ENCODE assay signal across 8 cellular contexts in the genomic region with DNA sequence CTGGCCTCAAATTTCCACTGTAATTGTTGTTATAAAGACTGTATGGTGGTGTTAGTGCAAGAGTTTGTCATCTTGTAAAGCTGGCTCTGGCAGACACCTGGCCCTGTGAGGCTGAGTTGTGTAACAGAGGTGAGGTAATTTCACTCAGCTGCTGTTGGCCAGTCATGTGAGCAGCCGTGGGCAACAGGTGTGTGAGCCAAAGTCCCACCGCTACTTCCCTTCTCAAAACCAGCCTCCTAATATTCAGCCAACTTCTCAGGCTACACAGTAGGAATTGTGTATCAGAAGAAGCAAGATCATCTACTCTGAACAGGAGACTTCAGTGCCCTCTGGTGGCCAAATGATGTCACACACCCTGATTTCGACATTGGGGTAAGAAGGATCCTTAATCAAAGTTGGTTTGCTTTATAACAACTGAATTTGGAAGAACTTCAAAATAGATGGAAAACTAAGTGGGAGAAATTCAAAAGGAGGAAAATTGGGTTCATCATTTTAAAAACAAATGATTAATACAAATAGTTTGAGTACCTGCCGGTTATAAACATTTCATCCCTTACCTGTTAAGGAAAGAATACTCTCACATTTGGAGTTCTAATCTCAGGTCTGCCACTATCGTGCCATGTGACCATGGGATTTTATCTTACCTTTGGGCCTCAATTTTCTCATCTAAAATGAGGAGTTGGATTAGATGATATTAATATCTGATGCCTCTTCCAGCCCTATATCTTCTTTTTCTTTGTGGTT. TPM values are rescaled to one million over a fixed set of nuclear protein-coding genes. Genes with fewer than 3 reads are reported as not detected.
DNase-seq lines count a peak whose midpoint lies in the region; ATAC-seq and TF ChIP-seq lines count a peak whose summit lies in the region.

No MANE protein-coding gene starts in this region.

- no peak overlapping the region for H3K27ac ChIP-seq in CD8-positive, alpha-beta memory T cell (ENCODE audit: low read depth, low read length)
- H3K27ac ChIP-seq in mesenchymal stem cell (ENCODE audit: low read length, poor library complexity, severe bottlenecking) = no peak overlapping the region

- H3K27ac Mint-ChIP-seq in CD8-positive, alpha-beta memory T cell = peak overlapping the region in 1 of 8 donors; percentile 10

- H2BK5ac ChIP-seq in mesenchymal stem cell (ENCODE audit: low read depth, low read length, poor library complexity, severe bottlenecking) = no peak overlapping the region

- peak; percentile 87 for TF ChIP-seq CTCF in HFF-Myc (IDR thresholded peaks at IDR 0.05; ENCODE audit: low read depth, low read length, missing control alignments)

- CTCF ChIA-PET in CD8-positive, alpha-beta memory T cell (lab: Charles Lee) = interaction anchor here (0.8 to 2.6 kb wide), 16 partner anchors 9 to 497 kb away, joined by 3 to 12 read pairs (median 4); a partner anchor contains a TSS

- no peak overlapping the region for H3K4ac ChIP-seq in mesenchymal stem cell (ENCODE audit: low read depth in 1 of 2, low read length in 2 of 2)

- peaks cover 4% of the 10 kb centered on the region for H3K79me1 ChIP-seq in mesenchymal stem cell (replicated peaks; ENCODE audit: low read length, poor library complexity, severe bottlenecking)

- peak overlapping the region; percentile 0 for H3K9ac ChIP-seq in mesenchymal stem cell (ENCODE audit: low read length)

- POLR2A ChIA-PET in CD8-positive, alpha-beta memory T cell (lab: Charles Lee) = interaction anchor here (0.5 to 1.1 kb wide), 2 partner anchors 111 to 132 kb away, joined by 3 read pairs; no protein-coding TSS in a partner anchor

- H3K23ac ChIP-seq in mesenchymal stem cell (ENCODE audit: low read length in 2 of 2) = no peak overlapping the region

- no peaks in the 10 kb centered on the region for H3K9me3 ChIP-seq in CD8-positive, alpha-beta memory T cell (ENCODE audit: low read length)
- no peaks in the 10 kb centered on the region for H3K9me3 ChIP-seq in mesenchymal stem cell (ENCODE audit: control insufficient read depth, low read length)

- WGBS in mesenchymal stem cell = 6% methylated on average over 1 of the region's 5 CpGs

- peaks cover 25% of the 10 kb centered on the region for H3K4me1 ChIP-seq in CD8-positive, alpha-beta memory T cell (ENCODE audit: insufficient read depth, low read length)
- H3K4me1 ChIP-seq in mesenchymal stem cell (ENCODE audit: control insufficient read depth, insufficient read depth, low read depth, low read length) = peaks cover 4% of the 10 kb centered on the region

- H3K4me3 Mint-ChIP-seq in CD8-positive, alpha-beta memory T cell = peak overlapping the region in 3 of 7 donors; percentile 24 to 62 (median 57)

- no peak overlapping the region for H2BK15ac ChIP-seq in mesenchymal stem cell (ENCODE audit: low read depth, poor library complexity, severe bottlenecking)

- H3K4me3 ChIP-seq in CD8-positive, alpha-beta memory T cell (ENCODE audit: low read length) = no peak overlapping the region
- no peak overlapping the region for H3K4me3 ChIP-seq in HFF-Myc (replicated peaks; ENCODE audit: low read depth, low read length)
- H3K4me3 ChIP-seq in mesenchymal stem cell (ENCODE audit: insufficient read depth in 1 of 2, low read depth in 1 of 2, low read length in 2 of 2) = no peak overlapping the region

- DNase-seq in CD8-positive, alpha-beta memory T cell = peak; percentile 55 to 78 (median 67)
- DNase-seq in HFF-Myc (ENCODE audit: extremely low read depth, low read depth) = peak; percentile 63
- peak; percentile 83 for DNase-seq in NCI-H526 treated with DMSO at 0.1 percent for 48 hours (lab: John Stamatoyannopoulos, UW)
- DNase-seq in activated CD4-positive, alpha-beta T cell treated with anti-CD3 and anti-CD28 coated beads, Interleukin-2, amount 50 U/mL, for 4 hours = peak; percentile 69 to 79
- DNase-seq in effector CD8-positive, alpha-beta T cell (lab: John Stamatoyannopoulos, UW) = peak; percentile 62
- DNase-seq in mesenchymal stem cell = peak; percentile 74
- DNase-seq in stimulated activated CD8-positive, alpha-beta memory T cell treated with anti-CD3 and anti-CD28 coated beads, Interleukin-2, amount 100 ng/mL, for 1 hour (ENCODE audit: low read depth in 2 of 2) = peak; percentile 53 to 60

- no peaks in the 10 kb centered on the region for H3K9me3 Mint-ChIP-seq in CD8-positive, alpha-beta memory T cell

- H4K8ac ChIP-seq in mesenchymal stem cell (ENCODE audit: low read length) = no peak overlapping the region

- H2AFZ ChIP-seq in mesenchymal stem cell (ENCODE audit: low read depth, low read length) = no peak overlapping the region

- no peak overlapping the region for H3K18ac ChIP-seq in mesenchymal stem cell (ENCODE audit: low read depth in 1 of 2, low read length in 2 of 2)

- peaks cover 5 to 7% of the 10 kb centered on the region in 2 donors for H3K27me3 Mint-ChIP-seq in CD8-positive, alpha-beta memory T cell

- no peak overlapping the region for H4K91ac ChIP-seq in mesenchymal stem cell (ENCODE audit: low read length)

- H3K36me3 ChIP-seq in CD8-positive, alpha-beta memory T cell (ENCODE audit: insufficient read depth, low read length) = no peaks in the 10 kb centered on the region
- no peaks in the 10 kb centered on the region for H3K36me3 ChIP-seq in mesenchymal stem cell (ENCODE audit: control insufficient read depth in 1 of 2, insufficient read depth in 2 of 2, low read depth in 1 of 2, low read length in 2 of 2)

- H3K36me3 Mint-ChIP-seq in CD8-positive, alpha-beta memory T cell = peaks cover 0 to 1% (median 0%) of the 10 kb centered on the region in 3 donors

- no peak overlapping the region for H2BK12ac ChIP-seq in mesenchymal stem cell (ENCODE audit: low read length in 2 of 2)

- H2BK120ac ChIP-seq in mesenchymal stem cell (ENCODE audit: low read depth, low read length) = no peak overlapping the region

- no peak overlapping the region for H3K14ac ChIP-seq in mesenchymal stem cell (ENCODE audit: low read length in 2 of 2)

- ATAC-seq in HG03045 (IDR thresholded peaks at IDR 0.05; ENCODE audit: unreplicated experiment) = no peak

- H3K4me2 ChIP-seq in mesenchymal stem cell (ENCODE audit: low read length, poor library complexity, severe bottlenecking) = no peak overlapping the region

- no peak overlapping the region for H2AK5ac ChIP-seq in mesenchymal stem cell (ENCODE audit: low read length, severe bottlenecking)

- no peaks in the 10 kb centered on the region for H3K27me3 ChIP-seq in CD8-positive, alpha-beta memory T cell (ENCODE audit: insufficient read depth, low read length, poor library complexity, severe bottlenecking)
- H3K27me3 ChIP-seq in mesenchymal stem cell (ENCODE audit: control insufficient read depth in 1 of 2, insufficient read depth in 1 of 2, low read length in 2 of 2) = peaks cover 0 to 13% of the 10 kb centered on the region in 2 experiments

- H3K4me1 Mint-ChIP-seq in CD8-positive, alpha-beta memory T cell = peaks cover 23 to 29% (median 27%) of the 10 kb centered on the region in 3 donors

RNA-seq across cellular contexts. Expression of a gene that starts 2.6 kb away (rescaled TPM):
- 10 to 100 TPM; 14.6 to 15.3 TPM for total RNA-seq in CD8-positive, alpha-beta memory T cell
- polyA plus RNA-seq in CD8-positive, alpha-beta memory T cell = 19.5 TPM
- polyA plus RNA-seq in mesenchymal stem cell (2013, experiment 1 of 2) = 87.5 TPM
- polyA plus RNA-seq in mesenchymal stem cell (2013, experiment 2 of 2) = 90.9 TPM

RNA-seq across cellular contexts. Expression of a gene that starts 37.8 kb away (rescaled TPM):
- 100 to 1,000 TPM; 130 to 133 TPM for total RNA-seq in CD8-positive, alpha-beta memory T cell
- 395 TPM for polyA plus RNA-seq in CD8-positive, alpha-beta memory T cell
- polyA plus RNA-seq in mesenchymal stem cell (2013, experiment 1 of 2) = not detected
- polyA plus RNA-seq in mesenchymal stem cell (2013, experiment 2 of 2) = not detected
